Comparison of ENCODE assay signal across 9 cellular contexts in genomic region chr13:61410669-61411297, GRCh38. TPM values are rescaled to one million over a fixed set of nuclear protein-coding genes. Genes with fewer than 3 reads are reported as not detected.
DNase-seq lines count a peak whose midpoint lies in the region; ATAC-seq and TF ChIP-seq lines count a peak whose summit lies in the region.
"Had no signal": no experiment of that assay in that cellular context is flagged by ENCODE, and none has a peak within 500 bp of the region (broad histone marks: within the 10 kb centered on the region; RNA-seq: fewer than 3 reads in every experiment).

No MANE protein-coding gene starts in this region.

- intact Hi-C loops in A673 (cut with micrococcal nuclease; ENCODE audit: unreplicated experiment), result loop anchor here (5.0 to 10.0 kb wide), 5 partner anchors 123 to 936 kb away; no protein-coding TSS in a partner anchor
- intact Hi-C loops in PC-3 (cut with micrococcal nuclease), result loop anchor here (1.0 kb wide), 3 partner anchors 124 to 783 kb away; no protein-coding TSS in a partner anchor

- ATAC-seq in PC-3 (no peak), GM21717 (IDR thresholded peaks at IDR 0.05; ENCODE audit: unreplicated experiment) (no peak)

- POLR2A ChIA-PET in A673 (lab: Charles Lee; ENCODE audit: low non-redundant PET) (no interaction called here), PC-3 (lab: Charles Lee; ENCODE audit: unreplicated experiment) (no interaction called here)

- peaks cover 17% of the 10 kb centered on the region for H3K27me3 Mint-ChIP-seq in T-helper 2 cell treated with Interferon-gamma antibody and Interleukin-4, amounts not matched to agents 5 μg/mL and 100 μg/mL, for 36 hours (ENCODE audit: low read depth)

- no peak overlapping the region for H3K4me2 ChIP-seq in PC-3 (ENCODE audit: low read length)

- no peaks in the 10 kb centered on the region for H3K9me3 Mint-ChIP-seq in T-helper 2 cell treated with Interferon-gamma antibody and Interleukin-4, amounts not matched to agents 5 μg/mL and 100 μg/mL, for 36 hours

- no TSS peak for BruUV-seq in A673 (replicated peaks; lab: Mats Ljungman, UMichigan)
- BruUV-seq in PC-3 (replicated peaks; lab: Mats Ljungman, UMichigan), result no TSS peak

- no peaks in the 10 kb centered on the region for H3F3A ChIP-seq in PC-3 (ENCODE audit: low read length, unreplicated experiment)

- no peak overlapping the region for H3K4me3 Mint-ChIP-seq in T-helper 2 cell treated with Interferon-gamma antibody and Interleukin-4, amounts not matched to agents 5 μg/mL and 100 μg/mL, for 36 hours

- H3K4me1 ChIP-seq in A673 (ENCODE audit: insufficient read depth, low read length, poor library complexity, severe bottlenecking), result peaks cover 12% of the 10 kb centered on the region
- H3K4me1 ChIP-seq in PC-3 (ENCODE audit: insufficient read depth, low read length), result no peaks in the 10 kb centered on the region

- H3K27me3 ChIP-seq in A673 (replicated peaks; ENCODE audit: insufficient read depth, low read depth, low read length, poor library complexity) (no peaks in the 10 kb centered on the region), PC-3 (ENCODE audit: low read length) (no peaks in the 10 kb centered on the region)

- no peaks in the 10 kb centered on the region for H3K9me2 ChIP-seq in PC-3 (replicated peaks; ENCODE audit: low read length)

- H3K36me3 Mint-ChIP-seq in T-helper 2 cell treated with Interferon-gamma antibody and Interleukin-4, amounts not matched to agents 5 μg/mL and 100 μg/mL, for 36 hours (ENCODE audit: low read depth), result no peaks in the 10 kb centered on the region

- peak; percentile 74 for TF ChIP-seq CTCF in A673 (conservative IDR thresholded peaks at IDR 0.05; ENCODE audit: low read depth, low read length)
- peak; percentile 31; the same call in 1 of the 2 replicates for TF ChIP-seq CTCF in GM12874 (IDR thresholded peaks at IDR 0.05; ENCODE audit: insufficient read depth, low read depth, low read length)
- peak; percentile 49; the same call in 1 of the 2 replicates for TF ChIP-seq CTCF in PC-3 (conservative IDR thresholded peaks at IDR 0.05; ENCODE audit: low read depth, low read length)
- TF ChIP-seq CTCF in fibroblast of villous mesenchyme (IDR thresholded peaks at IDR 0.05; ENCODE audit: insufficient read depth, low read depth, low read length), result peak; percentile 34

- H3K27ac Mint-ChIP-seq in T-helper 2 cell treated with Interferon-gamma antibody and Interleukin-4, amounts not matched to agents 5 μg/mL and 100 μg/mL, for 36 hours, result no peak overlapping the region

- H3K9me3 ChIP-seq in A673 (ENCODE audit: low read depth, low read length, poor library complexity, severe bottlenecking) (no peaks in the 10 kb centered on the region), PC-3 (ENCODE audit: low read length) (no peaks in the 10 kb centered on the region)

- no peaks in the 10 kb centered on the region for H4K20me1 ChIP-seq in PC-3 (ENCODE audit: low read length)

- no peaks in the 10 kb centered on the region for H3K4me1 Mint-ChIP-seq in T-helper 2 cell treated with Interferon-gamma antibody and Interleukin-4, amounts not matched to agents 5 μg/mL and 100 μg/mL, for 36 hours (ENCODE audit: low read depth)

- H3K79me2 ChIP-seq in PC-3 (ENCODE audit: low read length), result no peaks in the 10 kb centered on the region

- no peak overlapping the region for H2AFZ ChIP-seq in PC-3 (ENCODE audit: low read length)

- H3K4me3 ChIP-seq in A673 (ENCODE audit: low read depth, low read length, poor library complexity, severe bottlenecking) (no peak overlapping the region), PC-3 (ENCODE audit: low read length) (no peak overlapping the region), fibroblast of villous mesenchyme (ENCODE audit: low read depth, low read length) (no peak overlapping the region)

- DNase-seq in A673 (ENCODE audit: low spot score) (peak; percentile 29), PC-3 (peak; percentile 48), fibroblast of villous mesenchyme (ENCODE audit: low read depth) (peak; percentile 9)
- no peak for DNase-seq in activated CD8-positive, alpha-beta memory T cell treated with anti-CD3 and anti-CD28 coated beads, Interleukin-2, amount 50 U/mL, for 4 hours
- no peak for DNase-seq in effector CD8-positive, alpha-beta T cell (lab: John Stamatoyannopoulos, UW)
- DNase-seq in T-helper 2 cell treated with Interferon-gamma antibody and Interleukin-4, amounts not matched to agents 5 μg/mL and 100 μg/mL, for 36 hours (ENCODE audit: low spot score), result no peak
- DNase-seq: cortex of kidney had no signal

- no peak overlapping the region for H3K27ac ChIP-seq in A673 (ENCODE audit: low read depth, low read length, poor library complexity, severe bottlenecking)
- no peak overlapping the region for H3K27ac ChIP-seq in PC-3 (ENCODE audit: low read length)

- no peak overlapping the region for H3K9ac ChIP-seq in PC-3 (ENCODE audit: low read length)

- CTCF ChIA-PET in A673 (lab: Charles Lee), result interaction anchor here (0.6 kb wide), 2 partner anchors 9 to 909 kb away, joined by 3 read pairs; no protein-coding TSS in a partner anchor
- CTCF ChIA-PET in PC-3 (lab: Charles Lee), result interaction anchor here (1.1 kb wide), 1 partner anchor 125 kb away, joined by 6 read pairs; no protein-coding TSS in a partner anchor

- H3K36me3 ChIP-seq in A673 (ENCODE audit: insufficient read depth, low read length, poor library complexity, severe bottlenecking), result no peaks in the 10 kb centered on the region
- no peaks in the 10 kb centered on the region for H3K36me3 ChIP-seq in PC-3 (ENCODE audit: low read depth, low read length)

RNA-seq across cellular contexts. Expression of gene PCDH20, which starts 4.9 kb away (rescaled TPM):
- 1.9 and 2.1 TPM in 2 replicates for total RNA-seq in A673 (2021)
- total RNA-seq in PC-3 (2014; rRNA removed), result 0.52 and 0.62 TPM in 2 replicates
- under 0.01 and 0.43 TPM in 2 replicates for total RNA-seq in fibroblast of villous mesenchyme

Comparison
In these comparisons a context has a peak if more than half of its experiments do, and no peak if none do; other contexts are left out.
1. DNase-seq: peak in A673 (single experiment), PC-3 (single experiment) and fibroblast of villous mesenchyme (single experiment); none in activated CD8-positive, alpha-beta memory T cell treated with anti-CD3 and anti-CD28 coated beads, Interleukin-2, amount 50 U/mL, for 4 hours (single experiment), effector CD8-positive, alpha-beta T cell (single experiment) and T-helper 2 cell treated with Interferon-gamma antibody and Interleukin-4, amounts not matched to agents 5 μg/mL and 100 μg/mL, for 36 hours (single experiment).
2. Peak in every context shown above with its lines, with median percentiles within 50 percentile points of each other: CTCF ChIP-seq.